Comparison of ENCODE assay signal across 20 cellular contexts in genomic region chr7:156558198-156558597, GRCh38.
DNase-seq lines count a peak whose midpoint lies in the region; ATAC-seq, FAIRE-seq and TF ChIP-seq lines count a peak whose summit lies in the region.
"Had no signal": no experiment of that assay in that cellular context is flagged by ENCODE, and none has a peak within 500 bp of the region (broad histone marks: within the 10 kb centered on the region; RNA-seq: fewer than 3 reads in every experiment).

No MANE protein-coding gene starts in this region.

- H3K27ac ChIP-seq in A549: no peak overlapping the region
- H3K27ac ChIP-seq: dorsolateral prefrontal cortex, neutrophil, sigmoid colon had no signal

- H3K4me3 Mint-ChIP-seq in activated naive CD4-positive, alpha-beta T cell treated with anti-CD3 and anti-CD28 coated beads, Interleukin-2, amount 10 ng/mL, durations not matched to agents 7 days and 5 days: no peak overlapping the region
- H3K4me3 Mint-ChIP-seq: activated CD4-positive, alpha-beta T cell treated with anti-CD3 and anti-CD28 coated beads, Interleukin-2, amount 10 ng/mL, durations not matched to agents 7 days and 5 days had no signal

- TF ChIP-seq RAD21 in A549 (conservative IDR thresholded peaks at IDR 0.05 in 1 of 2, IDR thresholded peaks at IDR 0.05 in 1 of 2): no peak

- H3K4me3 ChIP-seq in A549: no peak overlapping the region
- no peak overlapping the region for H3K4me3 ChIP-seq in fibroblast of mammary gland (ENCODE audit: control insufficient read depth, low read depth, low read length)
- H3K4me3 ChIP-seq: dorsolateral prefrontal cortex, sigmoid colon had no signal

- WGBS in A549 (ENCODE audit: missing lambda C conversion rate): 33% methylated on average over 4 of the region's 4 CpGs

- no peak for TF ChIP-seq POLR2A in A549 (IDR thresholded peaks at IDR 0.05; ENCODE audit: low read length)

- no peaks in the 10 kb centered on the region for H3K4me1 ChIP-seq in A549
- H3K4me1 ChIP-seq: sigmoid colon had no signal

- no peaks in the 10 kb centered on the region for H3K9me3 Mint-ChIP-seq in activated naive CD4-positive, alpha-beta T cell treated with anti-CD3 and anti-CD28 coated beads, Interleukin-2, amount 10 ng/mL, durations not matched to agents 7 days and 5 days
- H3K9me3 Mint-ChIP-seq: activated CD4-positive, alpha-beta T cell treated with anti-CD3 and anti-CD28 coated beads, Interleukin-2, amount 10 ng/mL, durations not matched to agents 7 days and 5 days had no signal

- H3K4me2 ChIP-seq in A549: no peak overlapping the region

- POLR2A ChIA-PET in A549 (lab: Yijun Ruan, JAX): no interaction called here

- FAIRE-seq in A549 (lab: Jason Lieb, UNC): no peak
- FAIRE-seq: H1 had no signal

- TF ChIP-seq EP300 in A549 (IDR thresholded peaks at IDR 0.05): no peak

- H3K9me3 ChIP-seq in A549: no peaks in the 10 kb centered on the region
- H3K9me3 ChIP-seq: neutrophil, sigmoid colon had no signal

- H3K27me3 Mint-ChIP-seq in activated naive CD4-positive, alpha-beta T cell treated with anti-CD3 and anti-CD28 coated beads, Interleukin-2, amount 10 ng/mL, durations not matched to agents 7 days and 5 days: peaks cover 18% of the 10 kb centered on the region

- no peaks in the 10 kb centered on the region for H3K36me3 Mint-ChIP-seq in activated naive CD4-positive, alpha-beta T cell treated with anti-CD3 and anti-CD28 coated beads, Interleukin-2, amount 10 ng/mL, durations not matched to agents 7 days and 5 days

- no peaks in the 10 kb centered on the region for H3K4me1 Mint-ChIP-seq in activated naive CD4-positive, alpha-beta T cell treated with anti-CD3 and anti-CD28 coated beads, Interleukin-2, amount 10 ng/mL, durations not matched to agents 7 days and 5 days
- H3K4me1 Mint-ChIP-seq: activated CD4-positive, alpha-beta T cell treated with anti-CD3 and anti-CD28 coated beads, Interleukin-2, amount 10 ng/mL, durations not matched to agents 7 days and 5 days had no signal

- DNase-seq in A549 (ENCODE audit: low read depth in 1 of 2, low spot score in 1 of 2) (peak; percentile 14 to 53), HK-2 (ENCODE audit: unreplicated experiment) (peak; percentile 85), SW480 (ENCODE audit: low spot score) (peak; percentile 52), fibroblast of mammary gland (ENCODE audit: low read depth) (peak; percentile 27), NCI-H2081 (lab: John Stamatoyannopoulos, UW) (no peak), NCI-H187 (lab: John Stamatoyannopoulos, UW) (no peak)
- DNase-seq in activated naive CD4-positive, alpha-beta T cell treated with anti-CD3 and anti-CD28 coated beads, Interleukin-2, amount 10 ng/mL, durations not matched to agents 7 days and 5 days: no peak
- DNase-seq: activated CD4-positive, alpha-beta T cell treated with anti-CD3 and anti-CD28 coated beads, Interleukin-2, amount 10 ng/mL, durations not matched to agents 7 days and 5 days; amniotic stem cell; COR-L47; dorsolateral prefrontal cortex; KBM-7; NCI-H526; Right ventricle myocardium superior; sigmoid colon; stimulated activated CD4-positive, alpha-beta T cell treated with anti-CD3 and anti-CD28 coated beads, Interleukin-4, amount 100 ng/mL, for 24 hours; T-helper 9 cell had no signal

- H3K27ac Mint-ChIP-seq in activated naive CD4-positive, alpha-beta T cell treated with anti-CD3 and anti-CD28 coated beads, Interleukin-2, amount 10 ng/mL, durations not matched to agents 7 days and 5 days: no peak overlapping the region
- H3K27ac Mint-ChIP-seq: activated CD4-positive, alpha-beta T cell treated with anti-CD3 and anti-CD28 coated beads, Interleukin-2, amount 10 ng/mL, durations not matched to agents 7 days and 5 days had no signal

- TF ChIP-seq CTCF in A549 (IDR thresholded peaks at IDR 0.05) (no peak), fibroblast of mammary gland (conservative IDR thresholded peaks at IDR 0.05; ENCODE audit: control insufficient read depth, insufficient read depth, low read depth, low read length) (no peak)

- peak; percentile 66 to 69; a peak in 4 of 6 replicates for ATAC-seq in A549
- ATAC-seq in GM19023 (IDR thresholded peaks at IDR 0.05; ENCODE audit: unreplicated experiment): no peak

- CTCF ChIA-PET in A549 (lab: Yijun Ruan, JAX): no interaction called here
- CTCF ChIA-PET in activated naive CD4-positive, alpha-beta T cell treated with anti-CD3 and anti-CD28 coated beads, Interleukin-2, amount 10 ng/mL, durations not matched to agents 7 days and 5 days (lab: Charles Lee): no interaction called here

TF ChIP-seq in A549, 52 proteins besides CTCF, POLR2A, EP300 and RAD21:
- TF ChIP-seq MAZ (IDR thresholded peaks at IDR 0.05; ENCODE audit: borderline replicate concordance, low read depth, low read length): no peak
- no peak for TF ChIP-seq ZC3H11A (IDR thresholded peaks at IDR 0.05)
- no peak for TF ChIP-seq HDAC2 (IDR thresholded peaks at IDR 0.05)
- TF ChIP-seq, protein P1, sequence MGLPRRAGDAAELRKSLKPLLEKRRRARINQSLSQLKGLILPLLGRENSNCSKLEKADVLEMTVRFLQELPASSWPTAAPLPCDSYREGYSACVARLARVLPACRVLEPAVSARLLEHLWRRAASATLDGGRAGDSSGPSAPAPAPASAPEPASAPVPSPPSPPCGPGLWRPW (IDR thresholded peaks at IDR 0.05): no peak
- no peak for TF ChIP-seq HOXA7 (CRISPR knock-in tag; IDR thresholded peaks at IDR 0.05)
- no peak for TF ChIP-seq HEYL (CRISPR knock-in tag; IDR thresholded peaks at IDR 0.05)
- no peak for TF ChIP-seq CEBPB (IDR thresholded peaks at IDR 0.05)
- TF ChIP-seq MAFK (IDR thresholded peaks at IDR 0.05; ENCODE audit: partially characterized antibody): no peak
- no peak for TF ChIP-seq E2F6 (IDR thresholded peaks at IDR 0.05; ENCODE audit: borderline replicate concordance, low read depth)
- TF ChIP-seq NR3C1 (IDR thresholded peaks at IDR 0.05): no peak
- no peak for TF ChIP-seq HOXB5 (CRISPR knock-in tag; IDR thresholded peaks at IDR 0.05)
- TF ChIP-seq REST (IDR thresholded peaks at IDR 0.05): no peak
- TF ChIP-seq CBX8 (IDR thresholded peaks at IDR 0.05): no peak
- no peak for TF ChIP-seq RFX5 (IDR thresholded peaks at IDR 0.05)
- no peak for TF ChIP-seq FOSL2 (IDR thresholded peaks at IDR 0.05)
- no peak for TF ChIP-seq FOSL2 (CRISPR knock-in tag; IDR thresholded peaks at IDR 0.05)
- no peak for TF ChIP-seq ELK1 (IDR thresholded peaks at IDR 0.05; ENCODE audit: low read depth, low read length)

Comparison
In these comparisons a context has a peak if more than half of its experiments do, and no peak if none do; other contexts are left out.
1. DNase-seq: peak in A549 (2 of 2), HK-2 (single experiment), SW480 (single experiment) and fibroblast of mammary gland (single experiment); none in activated naive CD4-positive, alpha-beta T cell treated with anti-CD3 and anti-CD28 coated beads, Interleukin-2, amount 10 ng/mL, durations not matched to agents 7 days and 5 days (single experiment), NCI-H2081 (0 of 2) and NCI-H187 (0 of 2).